8 cellular contexts compared by ENCODE assay signal in the genomic region with DNA sequence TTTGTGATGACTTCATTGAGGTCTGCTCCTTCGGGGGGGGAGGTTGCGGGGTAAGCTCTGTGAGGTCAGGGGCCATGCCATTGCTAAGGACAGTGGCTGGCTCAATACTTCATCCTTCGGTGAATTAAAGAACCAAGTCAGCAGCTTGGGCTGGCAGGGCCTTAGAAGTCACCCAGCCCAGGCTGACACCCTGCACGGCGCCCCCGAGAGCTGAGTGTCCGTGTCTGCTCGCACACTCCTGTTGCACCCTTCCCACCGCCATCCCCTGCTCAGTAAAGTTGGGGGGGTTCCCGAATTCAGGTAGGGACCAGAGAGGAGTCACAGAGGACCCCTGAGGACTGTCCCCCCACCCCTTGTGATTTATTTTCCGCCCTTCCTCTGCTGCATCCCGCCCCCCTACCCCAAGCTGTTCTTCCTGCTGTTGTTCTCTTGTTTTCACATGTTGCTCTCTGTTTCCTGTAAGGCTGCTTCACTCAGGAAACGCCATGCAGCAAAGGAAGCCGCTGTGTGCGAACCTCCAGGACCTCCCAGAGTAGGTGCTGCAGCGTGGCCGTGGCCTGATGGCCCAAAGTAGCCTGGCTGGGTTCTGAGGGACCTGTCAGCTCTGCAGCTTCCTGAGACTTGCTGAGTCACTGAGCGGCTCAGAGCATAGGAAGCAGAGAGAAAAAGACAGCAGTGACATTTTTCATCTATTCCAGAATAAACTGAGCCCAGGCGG. TPM values are rescaled to one million over a fixed set of nuclear protein-coding genes. Genes with fewer than 3 reads are reported as not detected.
A peak's percentile ranks its signal among the peaks of the same experiment; 100 is the strongest.
DNase-seq lines count a peak whose midpoint lies in the region; ATAC-seq and TF ChIP-seq lines count a peak whose summit lies in the region.

No MANE protein-coding gene starts in this region.

- no TSS peak for BruUV-seq in Calu3 (replicated peaks; lab: Mats Ljungman, UMichigan)

- H3K27me3 Mint-ChIP-seq in Calu3 (ENCODE audit: unreplicated experiment), result peaks cover 38% of the 10 kb centered on the region

- no peak for TF ChIP-seq CTCF in left ventricle myocardium inferior (IDR thresholded peaks at IDR 0.05; ENCODE audit: borderline replicate concordance)
- TF ChIP-seq CTCF in Calu3 (IDR thresholded peaks at IDR 0.05; ENCODE audit: unreplicated experiment), result no peak

- peak overlapping the region; percentile 92 for H3K27ac ChIP-seq in left ventricle myocardium inferior (replicated peaks)

- CTCF ChIA-PET in Calu3 (lab: Charles Lee), result interaction anchor here (0.6 to 2.7 kb wide), 21 partner anchors 9 to 230 kb away, joined by 3 to 74 read pairs (median 4); a partner anchor contains a TSS

- DNase-seq in KG1 (lab: John Stamatoyannopoulos, UW) (peak; percentile 52), left ventricle myocardium inferior (peak; percentile 46), NCI-H1417 treated with DMSO at 0.1 percent for 48 hours (lab: John Stamatoyannopoulos, UW) (no peak), Calu3 (no peak), D341Med (ENCODE audit: low spot score) (no peak)
- peak; percentile 33 for DNase-seq in activated CD8-positive, alpha-beta memory T cell treated with anti-CD3 and anti-CD28 coated beads, Interleukin-2, amount 50 U/mL, for 4 hours
- peak; percentile 19 for DNase-seq in stimulated activated CD8-positive, alpha-beta memory T cell treated with anti-CD3 and anti-CD28 coated beads, Interleukin-12 subunit alpha, Interleukin-12 subunit beta, amount 100 ng/mL, for 4 hours (ENCODE audit: low read depth)

- peak overlapping the region; percentile 17 for H3K4me3 ChIP-seq in left ventricle myocardium inferior

- peaks cover 60% of the 10 kb centered on the region for H3K4me1 ChIP-seq in left ventricle myocardium inferior

- no peak overlapping the region for H3K4me3 Mint-ChIP-seq in Calu3 (ENCODE audit: low read depth, unreplicated experiment)

- H3K36me3 ChIP-seq in left ventricle myocardium inferior, result no peaks in the 10 kb centered on the region

- H3K4me1 Mint-ChIP-seq in Calu3 (ENCODE audit: low read depth, unreplicated experiment), result peaks cover 7% of the 10 kb centered on the region

- intact Hi-C loops in left ventricle myocardium inferior (cut with micrococcal nuclease) (no loop called here), Calu3 (cut with micrococcal nuclease; ENCODE audit: unreplicated experiment) (loop anchor here (1.0 kb wide), 1 partner anchor 45 kb away; no protein-coding TSS in a partner anchor)

- no peaks in the 10 kb centered on the region for H3K9me3 ChIP-seq in left ventricle myocardium inferior (replicated peaks)

- no peaks in the 10 kb centered on the region for H3K27me3 ChIP-seq in left ventricle myocardium inferior (ENCODE audit: low read depth)

- no peak for ATAC-seq in GM21737 (IDR thresholded peaks at IDR 0.05; ENCODE audit: unreplicated experiment)

- H3K36me3 Mint-ChIP-seq in Calu3 (ENCODE audit: insufficient read depth, unreplicated experiment), result no peaks in the 10 kb centered on the region

- H3K9me3 Mint-ChIP-seq in Calu3 (ENCODE audit: low read depth, unreplicated experiment), result no peaks in the 10 kb centered on the region

- H3K27ac Mint-ChIP-seq in Calu3 (ENCODE audit: unreplicated experiment), result no peak overlapping the region

RNA-seq across cellular contexts. Expression of a gene that starts 14.4 kb away (rescaled TPM):
- 1.5 TPM for total RNA-seq in left ventricle myocardium inferior
- 0.15 TPM in 1 of 2 replicates, not detected in the other for total RNA-seq in Calu3 (2022)

RNA-seq across cellular contexts. Expression of a gene that starts 21.7 kb away (rescaled TPM):
- 0.25 TPM for total RNA-seq in left ventricle myocardium inferior
- total RNA-seq in Calu3 (2022), result 0.92 and 1.3 TPM in 2 replicates

RNA-seq across cellular contexts. Expression of a gene that starts 45.0 kb away (rescaled TPM):
- total RNA-seq in left ventricle myocardium inferior (not detected), Calu3 (2022) (not detected in 2 replicates)

Comparison
In these comparisons a context has a peak if more than half of its experiments do, and no peak if none do; other contexts are left out.
1. DNase-seq: peak in KG1 (single experiment), activated CD8-positive, alpha-beta memory T cell treated with anti-CD3 and anti-CD28 coated beads, Interleukin-2, amount 50 U/mL, for 4 hours (single experiment), left ventricle myocardium inferior (single experiment) and stimulated activated CD8-positive, alpha-beta memory T cell treated with anti-CD3 and anti-CD28 coated beads, Interleukin-12 subunit alpha, Interleukin-12 subunit beta, amount 100 ng/mL, for 4 hours (single experiment); none in NCI-H1417 treated with DMSO at 0.1 percent for 48 hours (single experiment), Calu3 (single experiment) and D341Med (single experiment).